In genomic region chr6:25027221-25027916, GRCh38 we compare ENCODE assay signal across 8 cellular contexts.
A peak's percentile ranks its signal among the peaks of the same experiment; 100 is the strongest.
DNase-seq lines count a peak whose midpoint lies in the region; ATAC-seq, FAIRE-seq and TF ChIP-seq lines count a peak whose summit lies in the region.

No MANE protein-coding gene starts in this region.

- CTCF ChIA-PET in K562 (lab: Yijun Ruan, JAX; ENCODE audit: low intra/inter-chr PET ratio), result interaction anchor here (0.6 to 2.6 kb wide), 2 partner anchors 43 to 45 kb away, joined by 4 to 11 read pairs; no protein-coding TSS in a partner anchor
- CTCF ChIA-PET in SK-N-SH (lab: Yijun Ruan, JAX), result interaction anchor here (0.7 to 2.7 kb wide), 10 partner anchors 9 to 171 kb away, joined by 3 to 10 read pairs (median 5); no protein-coding TSS in a partner anchor

- POLR2A ChIA-PET in K562 (lab: Yijun Ruan, JAX), result interaction anchor here (1.2 to 2.2 kb wide), 4 partner anchors 9 to 15 kb away, joined by 3 to 10 read pairs (median 4); no protein-coding TSS in a partner anchor
- POLR2A ChIA-PET in SK-N-SH (lab: Yijun Ruan, JAX), result no interaction called here

- BruUV-seq in K562 (replicated peaks; lab: Mats Ljungman, UMichigan), result no TSS peak

- H3K9me3 ChIP-seq in K562 (replicated peaks; ENCODE audit: control insufficient read depth, insufficient read depth, low read depth, low read length), result no peaks in the 10 kb centered on the region
- no peaks in the 10 kb centered on the region for H3K9me3 ChIP-seq in SK-N-SH

- ATAC-seq in GM18502 (IDR thresholded peaks at IDR 0.05; ENCODE audit: poor library complexity, unreplicated experiment) (peak; percentile 98), HG02852 (IDR thresholded peaks at IDR 0.05; ENCODE audit: unreplicated experiment) (peak; percentile 97), K562 (peak; percentile 85)

- DNase-seq in T-helper 1 cell (peak; percentile 61 to 92 (median 71)), K562 (ENCODE audit: extremely low read depth in 1 of 4, low spot score in 3 of 4) (peak in 2 of 4 experiments; percentile 28 to 38), SK-N-SH (no peak), NCI-H2107 (lab: John Stamatoyannopoulos, UW) (no peak), SK-N-DZ (ENCODE audit: low spot score) (no peak)
- peak; percentile 56 to 68 for DNase-seq in stimulated activated CD8-positive, alpha-beta memory T cell treated with anti-CD3 and anti-CD28 coated beads, Interleukin-15, amount 100 ng/mL, for 48 hours (ENCODE audit: low read depth in 2 of 2)

- H3K79me2 ChIP-seq in K562 (ENCODE audit: control insufficient read depth, insufficient read depth, low read length) (no peaks in the 10 kb centered on the region), SK-N-SH (ENCODE audit: insufficient read depth) (no peaks in the 10 kb centered on the region)

- no peaks in the 10 kb centered on the region for H3F3A ChIP-seq in SK-N-SH (replicated peaks; ENCODE audit: insufficient read depth)

- no peaks in the 10 kb centered on the region for H3K9me1 ChIP-seq in K562 (ENCODE audit: control insufficient read depth, insufficient read depth, low read length)

- H3K4me2 ChIP-seq in K562 (ENCODE audit: insufficient read depth, low read length) (no peak overlapping the region; the same call in 1 of the 2 replicates), SK-N-SH (no peak overlapping the region)

- no peak for TF ChIP-seq EP300 in K562 (IDR thresholded peaks at IDR 0.05; ENCODE audit: low read length)
- no peak for TF ChIP-seq EP300 in SK-N-SH (IDR thresholded peaks at IDR 0.05; ENCODE audit: borderline replicate concordance in 1 of 2, low read depth in 1 of 2, low read length in 1 of 2)

- H4K20me1 ChIP-seq in K562 (replicated peaks; ENCODE audit: control insufficient read depth, insufficient read depth, low read length), result no peaks in the 10 kb centered on the region
- no peaks in the 10 kb centered on the region for H4K20me1 ChIP-seq in SK-N-SH (ENCODE audit: insufficient read depth)

- H3K36me3 ChIP-seq in K562 (ENCODE audit: control insufficient read depth, insufficient read depth, low read length) (no peaks in the 10 kb centered on the region), SK-N-SH (replicated peaks in 1 of 2; ENCODE audit: control insufficient read depth in 1 of 2, insufficient read depth in 2 of 2, low read length in 1 of 2) (no peaks in the 10 kb centered on the region)

- H3K27ac ChIP-seq in K562 (ENCODE audit: extremely low read depth, low read depth, low read length) (no peak overlapping the region), SK-N-SH (ENCODE audit: low read depth in 2 of 2, low read length in 1 of 2) (no peak overlapping the region)

- in situ Hi-C loops in K562 (cut with MboI), result no loop called here

- 14% methylated on average over 29 of the region's 31 CpGs for WGBS in K562 (ENCODE audit: insufficient coverage, low coverage, missing lambda C conversion rate)
- 86% methylated on average over 25 of the region's 31 CpGs for WGBS in SK-N-SH (ENCODE audit: low lambda C conversion rate)

- TF ChIP-seq CTCF in K562 (IDR thresholded peaks at IDR 0.05 in 2 of 3, conservative IDR thresholded peaks at IDR 0.05 in 1 of 3; ENCODE audit: insufficient read depth in 2 of 3, low read depth in 1 of 3, low read length in 3 of 3), result peak; percentile 44 to 53 (median 45); a peak in 5 of 6 replicates
- TF ChIP-seq CTCF in SK-N-SH (IDR thresholded peaks at IDR 0.05), result no peak

- FAIRE-seq in K562 (lab: Jason Lieb, UNC), result no peak

- H2AFZ ChIP-seq in K562 (ENCODE audit: low read depth, low read length) (0 out of 2 replicates have a peak overlapping the region, but pooled peaks have one; percentile 16), SK-N-SH (ENCODE audit: low read depth) (no peak overlapping the region)

- intact Hi-C loops in K562 (cut with micrococcal nuclease), result loop anchor here (5.0 kb wide), 1 partner anchor 45 kb away; no protein-coding TSS in a partner anchor

- H3K4me3 ChIP-seq in K562, result no peak overlapping the region
- no peak overlapping the region for H3K4me3 ChIP-seq in SK-N-SH (ENCODE audit: low read depth in 2 of 2, low read length in 1 of 2)

- no peak for TF ChIP-seq POLR2A in K562 (conservative IDR thresholded peaks at IDR 0.05)

- H3K27me3 ChIP-seq in K562 (ENCODE audit: control insufficient read depth in 2 of 2, insufficient read depth in 2 of 2, low read length in 2 of 2) (peaks cover 9 to 49% of the 10 kb centered on the region in 2 experiments; a peak in 4 of 5 replicates), SK-N-SH (ENCODE audit: insufficient read depth) (no peaks in the 10 kb centered on the region)

- no peaks in the 10 kb centered on the region for H3K9me2 ChIP-seq in SK-N-SH

- TF ChIP-seq RAD21 in K562 (CRISPR knock-in tag; conservative IDR thresholded peaks at IDR 0.05 in 1 of 2, IDR thresholded peaks at IDR 0.05 in 1 of 2) (peak; percentile 60 to 63), SK-N-SH (IDR thresholded peaks at IDR 0.05; ENCODE audit: low read length) (no peak)

- H3K9ac ChIP-seq in K562 (ENCODE audit: insufficient read depth in 1 of 2, low read depth in 2 of 2, low read length in 2 of 2) (no peak overlapping the region), SK-N-SH (no peak overlapping the region)

- H3K4me1 ChIP-seq in K562 (replicated peaks in 1 of 2; ENCODE audit: control insufficient read depth in 2 of 2, insufficient read depth in 2 of 2, low read length in 2 of 2), result peaks cover 0 to 4% of the 10 kb centered on the region in 2 experiments; a peak in 2 of 5 replicates
- peaks cover 0 to 14% of the 10 kb centered on the region in 2 experiments; a peak in 1 of 4 replicates for H3K4me1 ChIP-seq in SK-N-SH (ENCODE audit: control insufficient read depth in 1 of 2, insufficient read depth in 2 of 2, low read depth in 1 of 2, low read length in 1 of 2)

TF ChIP-seq in K562, 482 proteins besides CTCF, POLR2A, EP300 and RAD21:
- TF ChIP-seq TEAD1 (CRISPR knock-in tag; IDR thresholded peaks at IDR 0.05) (no peak), SMARCE1 (IDR thresholded peaks at IDR 0.05) (no peak), ETS2 (tag; IDR thresholded peaks at IDR 0.05; ENCODE audit: borderline replicate concordance, poor library complexity, severe bottlenecking) (peak; percentile 40)

TF ChIP-seq in SK-N-SH, 30 proteins besides CTCF, POLR2A, EP300 and RAD21 (continues in another document):
- no peak for TF ChIP-seq MEF2A (IDR thresholded peaks at IDR 0.05; ENCODE audit: borderline replicate concordance, low read depth)
- no peak for TF ChIP-seq GATA2 (CRISPR knock-in tag; IDR thresholded peaks at IDR 0.05)
- no peak for TF ChIP-seq TCF12 (IDR thresholded peaks at IDR 0.05)
- TF ChIP-seq, protein P1, sequence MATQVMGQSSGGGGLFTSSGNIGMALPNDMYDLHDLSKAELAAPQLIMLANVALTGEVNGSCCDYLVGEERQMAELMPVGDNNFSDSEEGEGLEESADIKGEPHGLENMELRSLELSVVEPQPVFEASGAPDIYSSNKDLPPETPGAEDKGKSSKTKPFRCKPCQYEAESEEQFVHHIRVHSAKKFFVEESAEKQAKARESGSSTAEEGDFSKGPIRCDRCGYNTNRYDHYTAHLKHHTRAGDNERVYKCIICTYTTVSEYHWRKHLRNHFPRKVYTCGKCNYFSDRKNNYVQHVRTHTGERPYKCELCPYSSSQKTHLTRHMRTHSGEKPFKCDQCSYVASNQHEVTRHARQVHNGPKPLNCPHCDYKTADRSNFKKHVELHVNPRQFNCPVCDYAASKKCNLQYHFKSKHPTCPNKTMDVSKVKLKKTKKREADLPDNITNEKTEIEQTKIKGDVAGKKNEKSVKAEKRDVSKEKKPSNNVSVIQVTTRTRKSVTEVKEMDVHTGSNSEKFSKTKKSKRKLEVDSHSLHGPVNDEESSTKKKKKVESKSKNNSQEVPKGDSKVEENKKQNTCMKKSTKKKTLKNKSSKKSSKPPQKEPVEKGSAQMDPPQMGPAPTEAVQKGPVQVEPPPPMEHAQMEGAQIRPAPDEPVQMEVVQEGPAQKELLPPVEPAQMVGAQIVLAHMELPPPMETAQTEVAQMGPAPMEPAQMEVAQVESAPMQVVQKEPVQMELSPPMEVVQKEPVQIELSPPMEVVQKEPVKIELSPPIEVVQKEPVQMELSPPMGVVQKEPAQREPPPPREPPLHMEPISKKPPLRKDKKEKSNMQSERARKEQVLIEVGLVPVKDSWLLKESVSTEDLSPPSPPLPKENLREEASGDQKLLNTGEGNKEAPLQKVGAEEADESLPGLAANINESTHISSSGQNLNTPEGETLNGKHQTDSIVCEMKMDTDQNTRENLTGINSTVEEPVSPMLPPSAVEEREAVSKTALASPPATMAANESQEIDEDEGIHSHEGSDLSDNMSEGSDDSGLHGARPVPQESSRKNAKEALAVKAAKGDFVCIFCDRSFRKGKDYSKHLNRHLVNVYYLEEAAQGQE (IDR thresholded peaks at IDR 0.05; ENCODE audit: low read depth, low read length), result no peak
- no peak for TF ChIP-seq IRF3 (IDR thresholded peaks at IDR 0.05; ENCODE audit: low read depth, low read length)
- no peak for TF ChIP-seq SIN3A (IDR thresholded peaks at IDR 0.05; ENCODE audit: borderline replicate concordance, low read depth, low read length)
- no peak for TF ChIP-seq YY1 (IDR thresholded peaks at IDR 0.05; ENCODE audit: low read depth)
- TF ChIP-seq POLR2AphosphoS5 (IDR thresholded peaks at IDR 0.05; ENCODE audit: low read depth, low read length), result no peak
- TF ChIP-seq JUND (IDR thresholded peaks at IDR 0.05), result no peak
- TF ChIP-seq, protein P2, sequence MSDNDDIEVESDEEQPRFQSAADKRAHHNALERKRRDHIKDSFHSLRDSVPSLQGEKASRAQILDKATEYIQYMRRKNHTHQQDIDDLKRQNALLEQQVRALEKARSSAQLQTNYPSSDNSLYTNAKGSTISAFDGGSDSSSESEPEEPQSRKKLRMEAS (IDR thresholded peaks at IDR 0.05; ENCODE audit: low read depth), result no peak
- no peak for TF ChIP-seq SMC3 (IDR thresholded peaks at IDR 0.05; ENCODE audit: low read depth, low read length)
- no peak for TF ChIP-seq PBX3 (IDR thresholded peaks at IDR 0.05)

Comparison
In these comparisons a context has a peak if more than half of its experiments do, and no peak if none do; other contexts are left out.
1. DNase-seq: peak in T-helper 1 cell (5 of 5) and stimulated activated CD8-positive, alpha-beta memory T cell treated with anti-CD3 and anti-CD28 coated beads, Interleukin-15, amount 100 ng/mL, for 48 hours (2 of 2); none in SK-N-SH (single experiment), NCI-H2107 (single experiment) and SK-N-DZ (single experiment).
2. Peak in every context shown above with its lines, with median percentiles within 50 percentile points of each other: ATAC-seq.